8 cellular contexts compared by ENCODE assay signal in genomic region chr12:25130741-25131188, GRCh38.
DNase-seq lines count a peak whose midpoint lies in the region; ATAC-seq, FAIRE-seq and TF ChIP-seq lines count a peak whose summit lies in the region.

No MANE protein-coding gene starts in this region.

- no peaks in the 10 kb centered on the region for H3K27me3 ChIP-seq in bronchial epithelial cell (ENCODE audit: control insufficient read depth, insufficient read depth, low read length)

- no peak for FAIRE-seq in GM18507 (lab: Jason Lieb, UNC)
- FAIRE-seq in bronchial epithelial cell (lab: Jason Lieb, UNC) = no peak

- peak; percentile 23 for TF ChIP-seq CTCF in bronchial epithelial cell (IDR thresholded peaks at IDR 0.05; ENCODE audit: insufficient read depth, low read length, severe bottlenecking)

- DNase-seq in A172 (ENCODE audit: low spot score) (peak; percentile 36), GM18507 (ENCODE audit: extremely low spot score, insufficient read length, low read depth) (peak; percentile 25), NCI-H345 treated with DMSO at 0.1 percent for 48 hours (lab: John Stamatoyannopoulos, UW; ENCODE audit: unreplicated experiment) (peak; percentile 20), bronchial epithelial cell (ENCODE audit: low read depth) (peak; percentile 70), lung microvascular endothelial cell (ENCODE audit: low read depth in 2 of 2) (peak; percentile 50 to 67)

- no peaks in the 10 kb centered on the region for H3K36me3 ChIP-seq in bronchial epithelial cell (ENCODE audit: control insufficient read depth, insufficient read depth, low read length)

- ATAC-seq in HG03025 (IDR thresholded peaks at IDR 0.05; ENCODE audit: low FRiP score, unreplicated experiment) (no peak), GM21367 (IDR thresholded peaks at IDR 0.05; ENCODE audit: unreplicated experiment) (no peak), GM19328 (IDR thresholded peaks at IDR 0.05; ENCODE audit: unreplicated experiment) (no peak)

- no peak overlapping the region for H3K4me3 ChIP-seq in bronchial epithelial cell (ENCODE audit: low read depth, low read length)

Comparison
In these comparisons a context has a peak if more than half of its experiments do, and no peak if none do; other contexts are left out.
1. DNase-seq: peak in every context shown above with its lines; median percentile 70 in bronchial epithelial cell; 58 in lung microvascular endothelial cell; 36 in A172; 25 in GM18507; 20 in NCI-H345 treated with DMSO at 0.1 percent for 48 hours.